ENCODE assay signal across 33 cellular contexts in genomic region chr1:49160677-49161076, GRCh38.
"Had no signal": no experiment of that assay in that cellular context is flagged by ENCODE, and none has a peak within 500 bp of the region (broad histone marks: within the 10 kb centered on the region; RNA-seq: fewer than 3 reads in every experiment).

No MANE protein-coding gene starts in this region.

- DNase-seq: activated B cell treated with CpG ODN at 0.5 μM for 24 hours; activated CD4-positive, alpha-beta memory T cell treated with anti-CD3 and anti-CD28 coated beads for 36 hours; activated CD4-positive, alpha-beta T cell treated with anti-CD3 and anti-CD28 coated beads for 4 hours; activated CD4-positive, alpha-beta T cell treated with anti-CD3 and anti-CD28 coated beads, Interleukin-2, amount 10 ng/mL, durations not matched to agents 24 days and 14 days; activated CD4-positive, alpha-beta T cell treated with anti-CD3 and anti-CD28 coated beads, Interleukin-2, amount 50 U/mL, for 1 hour; activated CD4-positive, alpha-beta T cell treated with anti-CD3 and anti-CD28 coated beads, Interleukin-2, amount 50 U/mL, for 4 hours; activated CD4-positive, CD25-positive, alpha-beta regulatory T cell treated with anti-CD3 and anti-CD28 coated beads, Interleukin-2, amount 50 U/mL, for 72 hours; activated CD8-positive, alpha-beta memory T cell treated with anti-CD3 and anti-CD28 coated beads, Interleukin-2, amount 50 U/mL, for 48 hours; activated CD8-positive, alpha-beta T cell treated with anti-CD3 and anti-CD28 coated beads for 36 hours; activated effector memory CD4-positive, alpha-beta T cell treated with Interleukin-2 at 50 U/mL for 16 hours; activated gamma-delta T cell; activated naive CD4-positive, alpha-beta T cell treated with anti-CD3 and anti-CD28 coated beads, Interleukin-2, amount 10 ng/mL, durations not matched to agents 7 days and 5 days; activated naive CD4-positive, alpha-beta T cell treated with Interleukin-2 at 50 U/mL for 16 hours; activated naive CD8-positive, alpha-beta T cell treated with anti-CD3 and anti-CD28 coated beads, Interleukin-2, amount 10 ng/mL, durations not matched to agents 7 days and 5 days; activated naive CD8-positive, alpha-beta T cell treated with anti-CD3 and anti-CD28 coated beads, Interleukin-2, amount 50 U/mL, for 24 hours; activated T-cell treated with anti-CD3 and anti-CD28 coated beads, Interleukin-2, amount 50 U/mL, for 24 hours; activated T-cell treated with anti-CD3 and anti-CD28 coated beads, Interleukin-2, amount 50 U/mL, for 48 hours; amygdala; anterior cingulate cortex; caudate nucleus; cerebellar nuclear complex; T-helper 1 cell; T-helper 2 cell; T-helper 9 cell had no signal

- H3K9me3 ChIP-seq: ascending aorta had no signal

- H3K36me3 Mint-ChIP-seq: activated CD4-positive, alpha-beta memory T cell treated with anti-CD3 and anti-CD28 coated beads for 36 hours; activated naive CD4-positive, alpha-beta T cell treated with anti-CD3 and anti-CD28 coated beads, Interleukin-2, amount 10 ng/mL, durations not matched to agents 7 days and 5 days; activated naive CD4-positive, alpha-beta T cell treated with anti-CD3 and anti-CD28 coated beads, Interleukin-2, amount 50 U/mL, for 24 hours; activated naive CD8-positive, alpha-beta T cell; activated naive CD8-positive, alpha-beta T cell treated with anti-CD3 and anti-CD28 coated beads, Interleukin-2, amount 10 ng/mL, durations not matched to agents 7 days and 5 days; brain had no signal

- H3K4me1 Mint-ChIP-seq: activated B cell treated with CpG ODN at 0.5 μM for 24 hours; activated CD4-positive, alpha-beta T cell treated with anti-CD3 and anti-CD28 coated beads, Interleukin-2, amount 10 ng/mL, durations not matched to agents 24 days and 14 days; activated naive CD4-positive, alpha-beta T cell treated with anti-CD3 and anti-CD28 coated beads, Interleukin-2, amount 10 ng/mL, durations not matched to agents 7 days and 5 days; activated naive CD4-positive, alpha-beta T cell treated with anti-CD3 and anti-CD28 coated beads, Interleukin-2, amount 50 U/mL, for 24 hours; activated naive CD8-positive, alpha-beta T cell treated with anti-CD3 and anti-CD28 coated beads, Interleukin-2, amount 10 ng/mL, durations not matched to agents 7 days and 5 days; activated naive CD8-positive, alpha-beta T cell treated with anti-CD3 and anti-CD28 coated beads, Interleukin-2, amount 50 U/mL, for 24 hours; brain had no signal

- H3K27me3 ChIP-seq: ascending aorta, cardiac muscle cell had no signal

- H3K27ac ChIP-seq: ascending aorta, cardiac muscle cell had no signal

- ATAC-seq: activated CD8-positive, alpha-beta T cell treated with anti-CD3 and anti-CD28 coated beads for 36 hours; activated naive CD8-positive, alpha-beta T cell treated with anti-CD3 and anti-CD28 coated beads, Interleukin-2, amount 50 U/mL, for 24 hours had no signal

- H3K27ac Mint-ChIP-seq: activated B cell treated with CpG ODN at 0.5 μM for 24 hours; activated CD4-positive, alpha-beta memory T cell treated with anti-CD3 and anti-CD28 coated beads for 36 hours; activated CD4-positive, alpha-beta T cell treated with anti-CD3 and anti-CD28 coated beads, Interleukin-2, amount 10 ng/mL, durations not matched to agents 24 days and 14 days; activated CD8-positive, alpha-beta T cell treated with anti-CD3 and anti-CD28 coated beads for 36 hours; activated naive CD4-positive, alpha-beta T cell treated with anti-CD3 and anti-CD28 coated beads, Interleukin-2, amount 10 ng/mL, durations not matched to agents 7 days and 5 days; activated naive CD4-positive, alpha-beta T cell treated with anti-CD3 and anti-CD28 coated beads, Interleukin-2, amount 50 U/mL, for 24 hours; activated naive CD8-positive, alpha-beta T cell; activated naive CD8-positive, alpha-beta T cell treated with anti-CD3 and anti-CD28 coated beads, Interleukin-2, amount 10 ng/mL, durations not matched to agents 7 days and 5 days; activated naive CD8-positive, alpha-beta T cell treated with anti-CD3 and anti-CD28 coated beads, Interleukin-2, amount 50 U/mL, for 24 hours; activated T-cell treated with anti-CD3 and anti-CD28 coated beads, Interleukin-2, amount 50 U/mL, for 24 hours; activated T-helper 2 cell treated with anti-CD3 and anti-CD28 coated beads, Interferon-gamma antibody, Interleukin-2, Interleukin-4, amounts not matched to agents 10 μg/mL and 5 μg/mL and 100 μg/mL, durations not matched to agents 14 hours and 24 hours and 36 hours; brain; T-helper 1 cell treated with Interleukin-12 subunit alpha and Interleukin-12 subunit beta and Interleukin-4 antibody, amounts not matched to agents 30 μg/mL and 1 μg/mL, for 36 hours; T-helper 2 cell treated with Interferon-gamma antibody and Interleukin-4, amounts not matched to agents 5 μg/mL and 100 μg/mL, for 36 hours had no signal

- H3K27me3 Mint-ChIP-seq: activated CD4-positive, alpha-beta memory T cell treated with anti-CD3 and anti-CD28 coated beads for 36 hours; activated CD4-positive, alpha-beta T cell treated with anti-CD3 and anti-CD28 coated beads, Interleukin-2, amount 10 ng/mL, durations not matched to agents 24 days and 14 days; activated CD8-positive, alpha-beta T cell treated with anti-CD3 and anti-CD28 coated beads for 36 hours; activated naive CD4-positive, alpha-beta T cell treated with anti-CD3 and anti-CD28 coated beads, Interleukin-2, amount 10 ng/mL, durations not matched to agents 7 days and 5 days; activated naive CD8-positive, alpha-beta T cell; activated naive CD8-positive, alpha-beta T cell treated with anti-CD3 and anti-CD28 coated beads, Interleukin-2, amount 10 ng/mL, durations not matched to agents 7 days and 5 days; activated naive CD8-positive, alpha-beta T cell treated with anti-CD3 and anti-CD28 coated beads, Interleukin-2, amount 50 U/mL, for 24 hours; activated T-cell treated with anti-CD3 and anti-CD28 coated beads, Interleukin-2, amount 50 U/mL, for 24 hours; central memory CD8-positive, alpha-beta T cell had no signal

- H3K4me1 ChIP-seq: ascending aorta had no signal

- H3K4me3 Mint-ChIP-seq: activated B cell treated with CpG ODN at 0.5 μM for 24 hours; activated CD4-positive, alpha-beta memory T cell treated with anti-CD3 and anti-CD28 coated beads for 36 hours; activated CD4-positive, alpha-beta T cell treated with anti-CD3 and anti-CD28 coated beads, Interleukin-2, amount 10 ng/mL, durations not matched to agents 24 days and 14 days; activated CD8-positive, alpha-beta T cell treated with anti-CD3 and anti-CD28 coated beads for 36 hours; activated naive CD4-positive, alpha-beta T cell treated with anti-CD3 and anti-CD28 coated beads, Interleukin-2, amount 10 ng/mL, durations not matched to agents 7 days and 5 days; activated naive CD4-positive, alpha-beta T cell treated with anti-CD3 and anti-CD28 coated beads, Interleukin-2, amount 50 U/mL, for 24 hours; activated naive CD8-positive, alpha-beta T cell; activated naive CD8-positive, alpha-beta T cell treated with anti-CD3 and anti-CD28 coated beads, Interleukin-2, amount 10 ng/mL, durations not matched to agents 7 days and 5 days; activated naive CD8-positive, alpha-beta T cell treated with anti-CD3 and anti-CD28 coated beads, Interleukin-2, amount 50 U/mL, for 24 hours; activated T-cell treated with anti-CD3 and anti-CD28 coated beads, Interleukin-2, amount 50 U/mL, for 24 hours; brain; central memory CD8-positive, alpha-beta T cell; T-helper 1 cell treated with Interleukin-12 subunit alpha and Interleukin-12 subunit beta and Interleukin-4 antibody, amounts not matched to agents 30 μg/mL and 1 μg/mL, for 36 hours; T-helper 2 cell treated with Interferon-gamma antibody and Interleukin-4, amounts not matched to agents 5 μg/mL and 100 μg/mL, for 36 hours had no signal

- H3K4me3 ChIP-seq: ascending aorta, cardiac muscle cell had no signal

- H3K9me3 Mint-ChIP-seq: activated B cell treated with CpG ODN at 0.5 μM for 24 hours; activated CD4-positive, alpha-beta T cell treated with anti-CD3 and anti-CD28 coated beads, Interleukin-2, amount 10 ng/mL, durations not matched to agents 24 days and 14 days; activated CD8-positive, alpha-beta T cell treated with anti-CD3 and anti-CD28 coated beads for 36 hours; activated naive CD8-positive, alpha-beta T cell treated with anti-CD3 and anti-CD28 coated beads, Interleukin-2, amount 50 U/mL, for 24 hours; activated T-helper 2 cell treated with anti-CD3 and anti-CD28 coated beads, Interferon-gamma antibody, Interleukin-2, Interleukin-4, amounts not matched to agents 10 μg/mL and 5 μg/mL and 100 μg/mL, durations not matched to agents 14 hours and 24 hours and 36 hours had no signal

- H3K36me3 ChIP-seq: ascending aorta, cardiac muscle cell had no signal
